In the genomic region with DNA sequence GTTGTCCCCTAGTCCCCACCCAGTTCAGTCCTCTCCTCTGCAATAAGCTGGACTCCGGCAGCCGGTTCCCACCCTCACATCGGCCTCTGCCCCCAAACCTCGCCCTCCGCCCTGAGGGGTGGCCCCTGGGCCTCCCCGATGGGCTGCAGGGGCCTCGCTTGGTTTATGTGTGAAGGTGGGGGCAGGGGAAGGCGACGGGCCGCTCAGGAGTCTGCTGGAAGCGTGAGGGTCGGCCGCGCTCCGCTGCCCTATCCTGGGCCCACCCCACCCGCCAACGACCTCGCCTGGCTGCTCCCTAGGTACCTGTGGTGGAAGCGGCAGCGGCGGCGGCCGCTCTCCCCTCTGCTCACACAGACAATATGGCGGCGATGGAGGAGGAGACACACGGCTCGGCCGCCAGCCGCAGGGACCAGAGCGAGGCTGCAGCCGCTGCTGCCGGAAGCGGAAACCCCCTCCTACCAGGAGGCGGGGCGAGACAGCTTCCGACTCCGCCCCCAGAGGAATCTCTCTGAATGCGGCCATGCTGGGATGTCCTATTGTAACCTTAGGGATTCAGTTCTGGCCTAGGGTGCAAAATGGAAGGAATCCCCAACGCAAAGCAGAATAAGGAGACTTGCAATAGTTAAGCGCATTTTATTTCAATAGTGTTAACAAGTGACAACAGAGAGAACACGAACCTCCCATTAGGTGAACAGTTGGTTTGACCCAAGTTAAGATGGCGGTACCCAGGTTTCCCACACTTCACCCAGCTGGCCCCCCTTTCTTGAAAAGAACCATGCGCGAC, we compare ENCODE assay signal across 1 cellular context.
TF ChIP-seq lines count a peak whose summit lies in the region.

Gene CSNK2A1 (minus strand): TSS at position 422 of the 784 bp plus-strand sequence. CDS start 35,239 bp downstream, outside the sequence.

TF ChIP-seq in GM12878, 131 proteins besides CTCF, POLR2A, EP300 and RAD21 (continued from another document and continues in another):
- no peak for TF ChIP-seq USF1 (IDR thresholded peaks at IDR 0.05; ENCODE audit: borderline replicate concordance, extremely low read length, insufficient read depth, low read depth, low read length)
- no peak for TF ChIP-seq PRDM15 (CRISPR knock-in tag; IDR thresholded peaks at IDR 0.05)
- peak; percentile 99 for TF ChIP-seq KLF5 (IDR thresholded peaks at IDR 0.05; ENCODE audit: partially characterized antibody)
- TF ChIP-seq ZNF622 (IDR thresholded peaks at IDR 0.05), result no peak
- no peak for TF ChIP-seq CUX1 (IDR thresholded peaks at IDR 0.05; ENCODE audit: insufficient replicate concordance, low read depth, low read length)
- no peak for TF ChIP-seq MTA3 (IDR thresholded peaks at IDR 0.05; ENCODE audit: borderline replicate concordance, low read length)
- TF ChIP-seq IKZF1 (conservative IDR thresholded peaks at IDR 0.05), result peak; percentile 86
- TF ChIP-seq FOXK2 (IDR thresholded peaks at IDR 0.05), result peak; percentile 98
- TF ChIP-seq CHD1 (IDR thresholded peaks at IDR 0.05; ENCODE audit: low read depth, low read length), result peak; percentile 99
- TF ChIP-seq BACH1 (IDR thresholded peaks at IDR 0.05; ENCODE audit: borderline replicate concordance), result peak; percentile 25; the same call in 1 of the 2 replicates
- TF ChIP-seq MYC (IDR thresholded peaks at IDR 0.05; ENCODE audit: insufficient read depth, insufficient read length, insufficient replicate concordance, low read length, severe bottlenecking), result no peak
- TF ChIP-seq, protein P1, sequence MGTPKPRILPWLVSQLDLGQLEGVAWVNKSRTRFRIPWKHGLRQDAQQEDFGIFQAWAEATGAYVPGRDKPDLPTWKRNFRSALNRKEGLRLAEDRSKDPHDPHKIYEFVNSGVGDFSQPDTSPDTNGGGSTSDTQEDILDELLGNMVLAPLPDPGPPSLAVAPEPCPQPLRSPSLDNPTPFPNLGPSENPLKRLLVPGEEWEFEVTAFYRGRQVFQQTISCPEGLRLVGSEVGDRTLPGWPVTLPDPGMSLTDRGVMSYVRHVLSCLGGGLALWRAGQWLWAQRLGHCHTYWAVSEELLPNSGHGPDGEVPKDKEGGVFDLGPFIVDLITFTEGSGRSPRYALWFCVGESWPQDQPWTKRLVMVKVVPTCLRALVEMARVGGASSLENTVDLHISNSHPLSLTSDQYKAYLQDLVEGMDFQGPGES (IDR thresholded peaks at IDR 0.05), result peak; percentile 40; the same call in 1 of the 2 replicates
- TF ChIP-seq EED (IDR thresholded peaks at IDR 0.05; ENCODE audit: low read depth), result no peak
- no peak for TF ChIP-seq ASH2L (IDR thresholded peaks at IDR 0.05; ENCODE audit: borderline replicate concordance, low read depth)
- TF ChIP-seq RAD51 (IDR thresholded peaks at IDR 0.05), result peak; percentile 41; the same call in 1 of the 2 replicates
- TF ChIP-seq PAX8 (IDR thresholded peaks at IDR 0.05), result no peak
- TF ChIP-seq REST (IDR thresholded peaks at IDR 0.05; ENCODE audit: low read depth, low read length), result no peak
- TF ChIP-seq CBX3 (IDR thresholded peaks at IDR 0.05; ENCODE audit: borderline replicate concordance, low read depth), result no peak
- TF ChIP-seq YBX1 (IDR thresholded peaks at IDR 0.05), result no peak
- no peak for TF ChIP-seq RCOR1 (conservative IDR thresholded peaks at IDR 0.05; ENCODE audit: low read depth, low read length)
- TF ChIP-seq RBBP5 (conservative IDR thresholded peaks at IDR 0.05), result no peak
- TF ChIP-seq NRF1 (conservative IDR thresholded peaks at IDR 0.05; ENCODE audit: low read depth, low read length), result peak; percentile 33; the same call in 1 of the 2 replicates
- TF ChIP-seq GABPA (IDR thresholded peaks at IDR 0.05; ENCODE audit: low read depth), result peak; percentile 97
- no peak for TF ChIP-seq ETV6 (conservative IDR thresholded peaks at IDR 0.05 in 1 of 2, IDR thresholded peaks at IDR 0.05 in 1 of 2; ENCODE audit: borderline replicate concordance in 1 of 2, low read depth in 1 of 2)
- no peak for TF ChIP-seq ZNF24 (IDR thresholded peaks at IDR 0.05)
- no peak for TF ChIP-seq CEBPB (IDR thresholded peaks at IDR 0.05; ENCODE audit: borderline replicate concordance in 1 of 2, low read depth in 2 of 2, low read length in 2 of 2)
- no peak for TF ChIP-seq MEF2A (IDR thresholded peaks at IDR 0.05; ENCODE audit: insufficient read depth, low read depth, low read length)
- no peak for TF ChIP-seq ZBTB33 (IDR thresholded peaks at IDR 0.05)
- TF ChIP-seq STAT3 (IDR thresholded peaks at IDR 0.05; ENCODE audit: low read depth, low read length), result no peak
- peak; percentile 17; the same call in 1 of the 2 replicates for TF ChIP-seq TCF7 (IDR thresholded peaks at IDR 0.05; ENCODE audit: borderline replicate concordance)
- TF ChIP-seq SIX5 (IDR thresholded peaks at IDR 0.05; ENCODE audit: low read depth, low read length, severe bottlenecking), result peak; percentile 68
- no peak for TF ChIP-seq BRCA1 (IDR thresholded peaks at IDR 0.05; ENCODE audit: low read depth, low read length)
- TF ChIP-seq TCF3 (IDR thresholded peaks at IDR 0.05; ENCODE audit: borderline replicate concordance, insufficient read depth, low read depth, low read length), result no peak
- TF ChIP-seq WRNIP1 (IDR thresholded peaks at IDR 0.05; ENCODE audit: borderline replicate concordance, low read depth, low read length), result 0 out of 2 replicates have a peak, but pooled peaks have one; percentile 90
- TF ChIP-seq NKRF (conservative IDR thresholded peaks at IDR 0.05), result peak; percentile 63
- peak; percentile 82 for TF ChIP-seq SMAD5 (IDR thresholded peaks at IDR 0.05; ENCODE audit: low read depth)
- no peak; the same call in 1 of the 2 replicates for TF ChIP-seq SIN3A (IDR thresholded peaks at IDR 0.05; ENCODE audit: low read depth, low read length)
- peak; percentile 63 for TF ChIP-seq NR2F1 (conservative IDR thresholded peaks at IDR 0.05)
- TF ChIP-seq JUNB (IDR thresholded peaks at IDR 0.05), result no peak
- peak; percentile 72; the same call in 1 of the 2 replicates for TF ChIP-seq POLR2AphosphoS2 (IDR thresholded peaks at IDR 0.05; ENCODE audit: low read depth, low read length)
- no peak for TF ChIP-seq NFXL1 (IDR thresholded peaks at IDR 0.05; ENCODE audit: borderline replicate concordance)
